8 cellular contexts compared by ENCODE assay signal in the genomic region with DNA sequence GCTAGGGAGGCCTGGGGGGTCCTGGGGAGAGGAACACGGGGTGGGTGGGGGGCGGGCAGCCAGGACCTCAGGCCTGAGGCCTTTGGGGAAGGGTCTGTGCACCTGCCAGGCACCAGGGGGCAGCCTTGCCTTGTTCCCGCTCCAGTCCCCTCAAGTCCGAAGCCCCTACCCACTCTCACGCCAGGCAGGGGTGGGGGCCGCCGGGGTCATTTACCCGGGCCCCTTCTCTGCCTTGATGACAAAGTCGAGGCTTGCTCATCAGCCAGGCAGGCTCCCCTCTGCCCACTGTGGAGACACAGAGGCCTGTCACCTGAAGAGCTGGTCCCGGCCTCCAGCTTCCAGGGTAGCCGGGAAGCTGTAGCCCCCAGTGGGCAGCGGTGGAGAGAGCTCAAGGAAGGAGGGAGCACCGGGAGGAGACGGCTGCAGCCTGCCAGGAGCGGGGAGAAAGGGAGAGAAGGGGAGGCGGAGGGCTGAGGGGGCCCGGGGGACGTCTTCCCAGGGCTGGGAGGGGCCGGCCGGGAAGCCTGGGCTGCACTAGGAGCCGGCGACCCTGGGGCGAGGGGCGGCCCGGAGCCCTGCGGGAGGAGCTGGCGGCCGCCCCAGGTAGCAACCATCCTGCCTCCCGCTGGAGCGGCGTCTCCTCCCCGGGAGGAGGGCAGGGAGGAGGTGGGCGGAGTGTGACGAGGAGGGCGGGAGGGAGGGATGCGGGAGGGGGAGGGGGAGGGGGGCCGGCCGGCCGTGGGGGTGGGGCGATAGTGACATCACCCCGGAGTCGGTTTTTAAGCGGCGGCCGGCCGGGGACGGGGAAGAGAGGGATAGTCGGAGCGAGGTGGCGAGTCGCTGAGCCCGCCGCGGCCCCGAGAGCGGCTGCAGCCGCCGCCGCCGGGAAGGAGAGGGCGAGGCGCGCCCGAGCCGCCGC. TPM values are rescaled to one million over a fixed set of nuclear protein-coding genes. Genes with fewer than 3 reads are reported as not detected.
A peak's percentile ranks its signal among the peaks of the same experiment; 100 is the strongest.
DNase-seq lines count a peak whose midpoint lies in the region; ATAC-seq and TF ChIP-seq lines count a peak whose summit lies in the region.

A gene (plus strand): TSS at position 806 of the 919 bp plus-strand sequence. CDS start 649 bp downstream, outside the sequence.

- H3K4me3 ChIP-seq in SK-N-MC: peak within 1 kb of the TSS; percentile 73
- peak within 1 kb of the TSS; percentile 60; the same call in 1 of the 2 replicates for H3K4me3 ChIP-seq in iPS-20b (ENCODE audit: low read length)
- H3K4me3 ChIP-seq in skeletal muscle satellite cell (ENCODE audit: low read length): peak within 1 kb of the TSS; percentile 66

- H3K27me3 Mint-ChIP-seq in Calu3 (ENCODE audit: unreplicated experiment): peaks cover 14% of the 10 kb centered on the region
- peaks cover 2% of the 10 kb centered on the region for H3K27me3 Mint-ChIP-seq in brain

- H3K9me3 ChIP-seq in SK-N-MC (ENCODE audit: low read depth, low read length): no peaks in the 10 kb centered on the region
- H3K9me3 ChIP-seq in iPS-20b (ENCODE audit: insufficient read depth, low read depth, low read length): no peaks in the 10 kb centered on the region
- H3K9me3 ChIP-seq in skeletal muscle satellite cell (replicated peaks; ENCODE audit: low read length): no peaks in the 10 kb centered on the region

- intact Hi-C loops in Calu3 (cut with micrococcal nuclease; ENCODE audit: unreplicated experiment): no loop called here

- H3K4me1 Mint-ChIP-seq in Calu3 (ENCODE audit: low read depth, unreplicated experiment): no peaks in the 10 kb centered on the region
- H3K4me1 Mint-ChIP-seq in brain: peaks cover 28% of the 10 kb centered on the region

- H3K4me3 Mint-ChIP-seq in Calu3 (ENCODE audit: low read depth, unreplicated experiment) (peak within 1 kb of the TSS; percentile 63), brain (peak within 1 kb of the TSS; percentile 72 to 81 (median 76))

- H3K4me2 ChIP-seq in skeletal muscle satellite cell (ENCODE audit: low read length): peak within 1 kb of the TSS; percentile 73

- CTCF ChIA-PET in Calu3 (lab: Charles Lee): interaction anchor here (1.9 kb wide), 1 partner anchor 20 kb away, joined by 7 read pairs; no protein-coding TSS in a partner anchor

- peak within 1 kb of the TSS; percentile 50 for H3K27ac Mint-ChIP-seq in Calu3 (ENCODE audit: unreplicated experiment)
- H3K27ac Mint-ChIP-seq in brain: peak within 1 kb of the TSS; percentile 91 to 97 (median 94)

- TF ChIP-seq CTCF in Calu3 (IDR thresholded peaks at IDR 0.05; ENCODE audit: unreplicated experiment): no peak
- TF ChIP-seq CTCF in brain (conservative IDR thresholded peaks at IDR 0.05): peak; percentile 29 to 66

- DNase-seq in Calu3: peak; percentile 69
- DNase-seq in HuH-7 (ENCODE audit: low spot score): peak; percentile 67
- no peak for DNase-seq in SK-N-MC (ENCODE audit: low read depth, low spot score)

- peaks cover 26% of the 10 kb centered on the region for H3K36me3 Mint-ChIP-seq in Calu3 (ENCODE audit: insufficient read depth, unreplicated experiment)
- no peaks in the 10 kb centered on the region for H3K36me3 Mint-ChIP-seq in brain

- H3K27me3 ChIP-seq in iPS-20b (ENCODE audit: insufficient read depth, low read length) (no peaks in the 10 kb centered on the region), skeletal muscle satellite cell (ENCODE audit: control insufficient read depth, insufficient read depth, low read length) (no peaks in the 10 kb centered on the region)

- BruUV-seq in Calu3 (replicated peaks; lab: Mats Ljungman, UMichigan): no TSS peak

- H3K27ac ChIP-seq in SK-N-MC (no peak within 1 kb of the TSS), iPS-20b (ENCODE audit: low read length) (no peak within 1 kb of the TSS)

- ATAC-seq in GM21367 (IDR thresholded peaks at IDR 0.05; ENCODE audit: unreplicated experiment) (no peak), HG03095 (IDR thresholded peaks at IDR 0.05; ENCODE audit: unreplicated experiment) (no peak)

- H3K4me1 ChIP-seq in iPS-20b (ENCODE audit: insufficient read depth, low read length): peaks cover 7% of the 10 kb centered on the region; the same call in 1 of the 2 replicates
- H3K4me1 ChIP-seq in skeletal muscle satellite cell (ENCODE audit: control insufficient read depth, insufficient read depth, low read length): peaks cover 9% of the 10 kb centered on the region

- H3K36me3 ChIP-seq in SK-N-MC (ENCODE audit: insufficient read depth, low read length) (no peaks in the 10 kb centered on the region; the same call in 1 of the 2 replicates), iPS-20b (ENCODE audit: insufficient read depth, low read depth, low read length) (peaks cover 17% of the 10 kb centered on the region; the same call in 1 of the 2 replicates), skeletal muscle satellite cell (ENCODE audit: insufficient read depth, low read length) (no peaks in the 10 kb centered on the region)

- H3K9me3 Mint-ChIP-seq in Calu3 (ENCODE audit: low read depth, unreplicated experiment) (no peaks in the 10 kb centered on the region), brain (peaks cover 0 to 23% (median 5%) of the 10 kb centered on the region in 5 experiments)

- H3K9ac ChIP-seq in SK-N-MC (ENCODE audit: insufficient read length) (peak within 1 kb of the TSS; percentile 57), iPS-20b (ENCODE audit: low read depth, low read length) (0 out of 2 replicates have a peak within 1 kb of the TSS, but pooled peaks have one; percentile 32), skeletal muscle satellite cell (ENCODE audit: low read depth, low read length) (peak within 1 kb of the TSS; percentile 26)

RNA-seq across cellular contexts. Expression of the gene that starts here (rescaled TPM):
- 24.6 and 27.4 TPM in 2 replicates for total RNA-seq in Calu3 (2022)
- 80.5 TPM for polyA plus RNA-seq in brain (ENCODE audit: insufficient read depth, low read depth, low replicate concordance)
- total RNA-seq in skeletal muscle satellite cell (2012; rRNA removed): 9.1 and 14.0 TPM in 2 replicates
